Comparison of ENCODE assay signal across 8 cellular contexts in the genomic region with DNA sequence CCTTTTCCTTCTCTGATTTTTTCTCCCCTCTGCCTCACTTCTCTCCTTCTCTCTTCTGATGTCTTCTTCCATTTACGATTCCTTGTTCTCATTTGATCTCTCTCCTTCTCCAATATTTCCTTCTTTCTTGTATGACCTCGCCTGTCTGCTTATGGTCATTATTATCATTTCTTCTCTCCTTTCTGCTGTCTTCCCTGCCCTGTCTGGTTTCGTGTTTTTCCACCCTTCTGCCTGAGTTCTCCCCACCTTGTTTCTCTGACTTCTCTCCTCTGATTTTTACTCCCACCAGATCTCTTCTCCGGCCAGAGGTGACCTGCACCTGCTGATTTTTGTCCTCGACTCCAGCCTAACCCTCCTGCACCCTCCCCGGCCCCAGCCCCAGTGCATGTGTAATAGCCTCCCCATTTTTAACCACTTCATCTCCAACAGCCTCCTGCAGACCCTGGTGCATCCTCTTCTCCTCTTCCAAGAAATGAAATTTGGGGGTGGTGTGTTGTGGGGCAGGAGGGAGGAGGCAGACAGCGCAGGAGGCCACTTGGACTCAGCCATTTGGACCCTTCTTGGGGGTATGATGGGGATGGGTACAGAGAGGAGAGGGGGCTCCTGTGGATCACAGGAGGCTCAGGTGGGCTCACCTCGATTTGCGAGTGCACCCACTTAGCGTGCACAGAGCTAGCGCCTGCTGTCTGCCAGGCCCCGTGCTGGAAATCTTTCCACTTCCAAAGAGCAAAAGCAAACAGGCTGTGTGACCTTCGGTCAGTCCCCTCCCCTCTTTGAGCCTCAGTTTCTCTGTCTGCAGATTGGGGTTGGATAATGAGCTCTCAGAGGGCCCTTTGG. TPM values are rescaled to one million over a fixed set of nuclear protein-coding genes. Genes with fewer than 3 reads are reported as not detected.
A peak's percentile ranks its signal among the peaks of the same experiment; 100 is the strongest.
DNase-seq lines count a peak whose midpoint lies in the region; ATAC-seq and TF ChIP-seq lines count a peak whose summit lies in the region.

No MANE protein-coding gene starts in this region.

- no CpG with 5 or more reads among the region's 13 CpGs for WGBS in trophoblast cell (ENCODE audit: extremely low coverage, insufficient coverage, insufficient read length)

- peaks cover 14 to 16% (median 15%) of the 10 kb centered on the region in 4 donors for H3K4me1 Mint-ChIP-seq in CD4-positive, alpha-beta memory T cell

- H3K4me2 ChIP-seq in SU-DHL-6 (ENCODE audit: low read depth, low read length, poor library complexity, severe bottlenecking) (peak overlapping the region; percentile 19), trophoblast cell (ENCODE audit: low read length) (peak overlapping the region; percentile 91)

- peak overlapping the region; percentile 63 to 87 (median 81) for H3K4me3 Mint-ChIP-seq in CD4-positive, alpha-beta memory T cell

- H3K4ac ChIP-seq in trophoblast cell (ENCODE audit: low read depth, low read length) = no peak overlapping the region

- no peak overlapping the region for H3K27ac ChIP-seq in CD4-positive, alpha-beta memory T cell (ENCODE audit: low read depth, low read length)
- no peak overlapping the region for H3K27ac ChIP-seq in SU-DHL-6 (ENCODE audit: low read depth, low read length)
- H3K27ac ChIP-seq in trophoblast cell (ENCODE audit: low read depth, low read length) = no peak overlapping the region

- CTCF ChIA-PET in CD4-positive, alpha-beta memory T cell (lab: Charles Lee; ENCODE audit: partially characterized antibody) = no interaction called here

- H3K27ac Mint-ChIP-seq in CD4-positive, alpha-beta memory T cell = peak overlapping the region in 3 of 7 donors; percentile 38 to 74 (median 58)

- no peaks in the 10 kb centered on the region for H3F3A ChIP-seq in SU-DHL-6 (ENCODE audit: insufficient read depth)

- H3K9ac ChIP-seq in SU-DHL-6 (ENCODE audit: low read length) (no peak overlapping the region), trophoblast cell (ENCODE audit: low read length) (no peak overlapping the region)

- H2BK120ac ChIP-seq in trophoblast cell (ENCODE audit: insufficient read depth, low read length, poor library complexity) = no peak overlapping the region

- H3K14ac ChIP-seq in trophoblast cell (ENCODE audit: low read length) = no peak overlapping the region

- no peak overlapping the region for H4K8ac ChIP-seq in trophoblast cell (ENCODE audit: low read depth, low read length)

- peaks cover 10 to 15% of the 10 kb centered on the region in 2 donors for H3K27me3 Mint-ChIP-seq in CD4-positive, alpha-beta memory T cell

- H3K23ac ChIP-seq in trophoblast cell (ENCODE audit: low read length) = no peak overlapping the region

- no peaks in the 10 kb centered on the region for H3K36me3 ChIP-seq in CD4-positive, alpha-beta memory T cell (ENCODE audit: insufficient read depth, low read length)
- H3K36me3 ChIP-seq in SU-DHL-6 (ENCODE audit: low read length) (no peaks in the 10 kb centered on the region), trophoblast cell (ENCODE audit: control insufficient read depth in 1 of 2, insufficient read depth in 2 of 2, low read length in 2 of 2) (peaks cover 32 to 40% of the 10 kb centered on the region in 2 experiments)

- DNase-seq in CD4-positive, alpha-beta memory T cell = no peak
- no peak for DNase-seq in fibroblast of mammary gland (ENCODE audit: low read depth)
- no peak for DNase-seq in trophoblast cell
- DNase-seq in NCI-H2227 (lab: John Stamatoyannopoulos, UW; ENCODE audit: unreplicated experiment) = no peak
- no peak for DNase-seq in T1000 (lab: John Stamatoyannopoulos, UW)

- H3K4me1 ChIP-seq in CD4-positive, alpha-beta memory T cell (ENCODE audit: insufficient read depth, low read length) = peaks cover 9% of the 10 kb centered on the region
- peaks cover 9 to 13% of the 10 kb centered on the region in 2 experiments for H3K4me1 ChIP-seq in trophoblast cell (ENCODE audit: control insufficient read depth in 1 of 2, insufficient read depth in 2 of 2, low read length in 2 of 2)

- H2AK5ac ChIP-seq in trophoblast cell (ENCODE audit: low read length) = no peak overlapping the region

- H3K9me3 Mint-ChIP-seq in CD4-positive, alpha-beta memory T cell = no peaks in the 10 kb centered on the region

- H4K12ac ChIP-seq in trophoblast cell (ENCODE audit: low read depth, low read length) = no peak overlapping the region

- no peaks in the 10 kb centered on the region for H3K79me2 ChIP-seq in SU-DHL-6 (ENCODE audit: insufficient read depth, low read length)
- no peaks in the 10 kb centered on the region for H3K79me2 ChIP-seq in trophoblast cell (ENCODE audit: control insufficient read depth, insufficient read depth, low read length, poor library complexity)

- no peak overlapping the region for H3K4me3 ChIP-seq in CD4-positive, alpha-beta memory T cell (ENCODE audit: low read length in 2 of 2)
- H3K4me3 ChIP-seq in SU-DHL-6 (ENCODE audit: insufficient read depth, low read length, poor library complexity, severe bottlenecking) (no peak overlapping the region), fibroblast of mammary gland (ENCODE audit: control insufficient read depth, low read depth, low read length) (peak overlapping the region; percentile 35), trophoblast cell (ENCODE audit: low read depth, low read length) (no peak overlapping the region)

- H4K20me1 ChIP-seq in SU-DHL-6 (ENCODE audit: low read depth, low read length) = no peaks in the 10 kb centered on the region

- H2BK12ac ChIP-seq in trophoblast cell (ENCODE audit: low read length) = no peak overlapping the region

- no peak overlapping the region for H2AFZ ChIP-seq in SU-DHL-6 (ENCODE audit: low read depth, low read length, severe bottlenecking)
- H2AFZ ChIP-seq in trophoblast cell (ENCODE audit: insufficient read depth, low read length, poor library complexity) = no peak overlapping the region

- ATAC-seq in GM19351 (IDR thresholded peaks at IDR 0.05; ENCODE audit: unreplicated experiment) (no peak), GM19463 (IDR thresholded peaks at IDR 0.05; ENCODE audit: unreplicated experiment) (no peak)

- H3K9me2 ChIP-seq in SU-DHL-6 (replicated peaks; ENCODE audit: insufficient read depth, low read length) = no peaks in the 10 kb centered on the region

- H3K9me3 ChIP-seq in CD4-positive, alpha-beta memory T cell (ENCODE audit: control insufficient read depth in 1 of 2, low read length in 2 of 2) = no peaks in the 10 kb centered on the region
- H3K9me3 ChIP-seq in SU-DHL-6 (ENCODE audit: insufficient read depth, low read length) (no peaks in the 10 kb centered on the region), trophoblast cell (ENCODE audit: insufficient read depth, low read depth, low read length) (no peaks in the 10 kb centered on the region)

- peaks cover 4% of the 10 kb centered on the region for H3K79me1 ChIP-seq in trophoblast cell (ENCODE audit: low read length)

- TF ChIP-seq CTCF in SU-DHL-6 (IDR thresholded peaks at IDR 0.05; ENCODE audit: insufficient read depth, low read length, poor library complexity, severe bottlenecking) = no peak
- no peak for TF ChIP-seq CTCF in fibroblast of mammary gland (conservative IDR thresholded peaks at IDR 0.05; ENCODE audit: control insufficient read depth, insufficient read depth, low read depth, low read length)

- intact Hi-C loops in CD4-positive, alpha-beta memory T cell (cut with micrococcal nuclease) = no loop called here

- POLR2A ChIA-PET in CD4-positive, alpha-beta memory T cell (lab: Charles Lee; ENCODE audit: partially characterized antibody) = no interaction called here

- peaks cover 0 to 19% of the 10 kb centered on the region in 2 donors for H3K36me3 Mint-ChIP-seq in CD4-positive, alpha-beta memory T cell

- H2BK5ac ChIP-seq in trophoblast cell (ENCODE audit: low read depth, low read length, poor library complexity) = no peak overlapping the region

- H3K27me3 ChIP-seq in CD4-positive, alpha-beta memory T cell (ENCODE audit: insufficient read depth, low read length) = no peaks in the 10 kb centered on the region
- H3K27me3 ChIP-seq in SU-DHL-6 (ENCODE audit: low read length) = no peaks in the 10 kb centered on the region
- no peaks in the 10 kb centered on the region for H3K27me3 ChIP-seq in trophoblast cell (ENCODE audit: insufficient read depth, low read length)

- H3K18ac ChIP-seq in trophoblast cell (ENCODE audit: low read length) = peak overlapping the region; percentile 34

- no peak overlapping the region for H4K91ac ChIP-seq in trophoblast cell (ENCODE audit: low read depth, low read length)

RNA-seq across cellular contexts. Expression of a gene that starts 32.5 kb away (rescaled TPM):
- 1 to 10 TPM; 7.8 to 8.7 TPM for total RNA-seq in CD4-positive, alpha-beta memory T cell
- polyA plus RNA-seq in CD4-positive, alpha-beta memory T cell = 1 to 10 TPM; 1.9 to 4.1 TPM
- 103 and 105 TPM in 2 replicates for polyA plus RNA-seq in trophoblast cell (2013)
